ENCODE assay signal across 10 cellular contexts in the genomic region with DNA sequence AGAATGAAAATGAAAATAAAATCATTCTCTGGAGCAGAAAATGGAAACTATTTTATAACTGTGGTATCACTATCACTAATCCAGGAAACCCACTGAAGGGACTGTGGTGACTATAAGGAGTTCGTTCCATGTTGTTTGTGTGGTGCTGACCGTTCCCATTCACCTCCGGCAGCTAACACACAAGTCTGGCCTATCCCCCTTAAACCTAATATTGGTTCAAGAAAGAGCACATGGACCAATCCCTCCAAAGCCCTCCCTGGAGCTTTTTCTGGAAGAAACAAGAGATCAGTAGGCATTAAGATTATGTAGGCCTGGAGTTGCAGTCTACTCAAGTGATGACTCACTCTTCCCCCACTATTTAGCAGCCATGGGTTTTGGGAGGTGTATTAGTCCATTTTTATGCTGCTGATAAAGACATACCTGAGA. TPM values are rescaled to one million over a fixed set of nuclear protein-coding genes. Genes with fewer than 3 reads are reported as not detected.
DNase-seq lines count a peak whose midpoint lies in the region; ATAC-seq and TF ChIP-seq lines count a peak whose summit lies in the region.
"Had no signal": no experiment of that assay in that cellular context is flagged by ENCODE, and none has a peak within 500 bp of the region (broad histone marks: within the 10 kb centered on the region; RNA-seq: fewer than 3 reads in every experiment).

No MANE protein-coding gene starts in this region.

- H3K4me3 ChIP-seq in GM12864 (ENCODE audit: low read depth, low read length), result no peak overlapping the region

- H3K27me3 Mint-ChIP-seq in activated T-cell treated with anti-CD3 and anti-CD28 coated beads, Interleukin-2, amount 50 U/mL, for 4 hours (ENCODE audit: low read depth), result peaks cover 6% of the 10 kb centered on the region

- H3K9me3 Mint-ChIP-seq in activated T-cell treated with anti-CD3 and anti-CD28 coated beads, Interleukin-2, amount 50 U/mL, for 4 hours, result peaks cover 7% of the 10 kb centered on the region

- H3K36me3 Mint-ChIP-seq in activated T-cell treated with anti-CD3 and anti-CD28 coated beads, Interleukin-2, amount 50 U/mL, for 4 hours (ENCODE audit: insufficient read depth), result peaks cover 4% of the 10 kb centered on the region

- ATAC-seq in GM19395 (IDR thresholded peaks at IDR 0.05; ENCODE audit: unreplicated experiment) (peak; percentile 94), HG03060 (IDR thresholded peaks at IDR 0.05; ENCODE audit: low read depth, unreplicated experiment) (peak; percentile 51)
- peak; percentile 91 for ATAC-seq in activated T-cell treated with anti-CD3 and anti-CD28 coated beads, Interleukin-2, amount 50 U/mL, for 4 hours

- peak overlapping the region; percentile 50 for H3K4me3 Mint-ChIP-seq in activated T-cell treated with anti-CD3 and anti-CD28 coated beads, Interleukin-2, amount 50 U/mL, for 4 hours

- DNase-seq in GM12864 (ENCODE audit: low read depth) (peak; percentile 19), mesenteric fat pad (ENCODE audit: low spot score) (no peak), NCI-H524 treated with DMSO at 0.1 percent for 48 hours (lab: John Stamatoyannopoulos, UW) (no peak), DMS153 (lab: John Stamatoyannopoulos, UW) (no peak), NCI-H187 treated with DMSO at 0.1 percent for 48 hours (lab: John Stamatoyannopoulos, UW) (no peak)
- DNase-seq in activated T-cell treated with anti-CD3 and anti-CD28 coated beads, Interleukin-2, amount 50 U/mL, for 4 hours, result no peak
- DNase-seq: Calu3, NCI-H526 treated with DMSO at 0.1 percent for 48 hours had no signal

- no peak for TF ChIP-seq CTCF in GM12864 (IDR thresholded peaks at IDR 0.05; ENCODE audit: low read depth, low read length, missing control alignments)

- peaks cover 19% of the 10 kb centered on the region for H3K4me1 Mint-ChIP-seq in activated T-cell treated with anti-CD3 and anti-CD28 coated beads, Interleukin-2, amount 50 U/mL, for 4 hours (ENCODE audit: low read depth)

RNA-seq across cellular contexts. Expression of gene FAM241A, which starts 25.9 kb away (rescaled TPM):
- 10 to 100 TPM; 12.5 to 13.8 (median 12.8) TPM for total RNA-seq in activated T-cell treated with anti-CD3 and anti-CD28 coated beads, Interleukin-2, amount 50 U/mL, for 4 hours
- total RNA-seq in mesenteric fat pad, result 23.2 TPM
